ENCODE assay signal across 7 cellular contexts in the genomic region with DNA sequence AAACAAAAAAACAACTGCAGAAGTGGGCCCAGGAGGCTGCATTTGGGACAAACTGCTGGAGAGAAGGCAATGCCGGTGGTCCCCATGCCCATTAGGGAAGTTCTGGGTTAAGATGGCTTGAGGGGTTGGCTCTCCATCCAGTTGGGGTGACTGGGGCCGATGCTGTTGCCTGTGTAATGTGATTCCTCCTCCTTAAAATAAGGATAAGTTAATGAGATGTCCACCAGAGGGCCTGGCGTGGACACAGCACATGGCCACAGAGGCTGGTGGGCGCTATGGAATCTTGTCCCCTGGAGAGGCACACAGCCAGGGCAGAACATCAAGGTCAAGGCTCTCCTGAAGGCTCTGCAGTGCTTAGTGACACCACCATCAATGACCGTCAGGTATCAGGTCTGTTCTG. TPM values are rescaled to one million over a fixed set of nuclear protein-coding genes. Genes with fewer than 3 reads are reported as not detected.
DNase-seq lines count a peak whose midpoint lies in the region; ATAC-seq and TF ChIP-seq lines count a peak whose summit lies in the region.

No MANE protein-coding gene starts in this region.

- H3K4me3 Mint-ChIP-seq in HFFc6 (no peak overlapping the region), naive B cell (peak overlapping the region in 6 of 8 donors; percentile 27 to 79 (median 62))

- H3K36me3 ChIP-seq in adrenal gland (replicated peaks in 1 of 2): no peaks in the 10 kb centered on the region

- H3K27ac ChIP-seq in adrenal gland: no peak overlapping the region

- no peak for ATAC-seq in naive B cell (ENCODE audit: low read depth in 2 of 2)
- no peak for ATAC-seq in GM18909 (IDR thresholded peaks at IDR 0.05; ENCODE audit: poor library complexity, unreplicated experiment)

- H3K27ac Mint-ChIP-seq in HFFc6 (no peak overlapping the region), naive B cell (no peak overlapping the region)

- H3K36me3 Mint-ChIP-seq in HFFc6 (ENCODE audit: low read depth) (no peaks in the 10 kb centered on the region), naive B cell (no peaks in the 10 kb centered on the region)

- H3K27me3 Mint-ChIP-seq in HFFc6 (ENCODE audit: insufficient read depth) (peaks cover 65% of the 10 kb centered on the region), naive B cell (peaks cover 20 to 44% (median 29%) of the 10 kb centered on the region in 3 donors)

- H3K9me3 Mint-ChIP-seq in HFFc6 (no peaks in the 10 kb centered on the region), naive B cell (peaks cover 0 to 3% (median 0%) of the 10 kb centered on the region in 7 donors)

- no peaks in the 10 kb centered on the region for H3K4me1 Mint-ChIP-seq in HFFc6 (ENCODE audit: low read depth)
- H3K4me1 Mint-ChIP-seq in naive B cell: peaks cover 0 to 6% (median 0%) of the 10 kb centered on the region in 3 donors

- TF ChIP-seq CTCF in HFFc6 (IDR thresholded peaks at IDR 0.05) (peak; percentile 68), adrenal gland (IDR thresholded peaks at IDR 0.05) (peak; percentile 20 to 50 (median 39))

- TF ChIP-seq POLR2A in adrenal gland (IDR thresholded peaks at IDR 0.05): no peak

- WGBS in adrenal gland, 4 donors: 23 to 38% (median 32%) methylated on average over 4 to 5 of the region's 5 CpGs

- no peaks in the 10 kb centered on the region for H3K9me3 ChIP-seq in adrenal gland (replicated peaks in 1 of 3)

- H3K4me1 ChIP-seq in adrenal gland (replicated peaks in 1 of 2): peaks cover 16 to 27% of the 10 kb centered on the region in 2 donors

- H3K4me3 ChIP-seq in adrenal gland: no peak overlapping the region

- H3K27me3 ChIP-seq in adrenal gland: no peaks in the 10 kb centered on the region

- DNase-seq in COLO668 (lab: John Stamatoyannopoulos, UW; ENCODE audit: unreplicated experiment) (peak; percentile 29), HFFc6 (no peak), adrenal gland (peak in 2 of 7 donors; percentile 44 to 46), naive B cell (no peak), GF-D8 (lab: John Stamatoyannopoulos, UW) (no peak)
- DNase-seq in activated CD8-positive, alpha-beta memory T cell treated with anti-CD3 and anti-CD28 coated beads, Interleukin-2, amount 50 U/mL, for 48 hours: no peak

- intact Hi-C loops in adrenal gland (cut with DNase I): no loop called here

RNA-seq across cellular contexts. Expression of a gene that starts 1.0 kb away (rescaled TPM):
- not detected for total RNA-seq in HFFc6 (2021; fragmentation: NEBNext Ultra II Directional; extraction: Animal tissue kit (Norgen Biotek cat#: 25700))
- total RNA-seq in adrenal gland: 100 to 1,000 TPM in 2 of 8 donors, 10 to 100 TPM in 6; 47.8 to 144 (median 82.9) TPM
- polyA plus RNA-seq in adrenal gland (10 to 100 TPM; 34.3 to 73.2 (median 45.4) TPM), naive B cell (ENCODE audit: low read depth in 6 of 6) (1 to 10 TPM in 3 of 6 donors, under 1 TPM in 1, not detected in 2; 0.70 to 2.4 (median 1.7) TPM)

Comparison
In these comparisons a context has a peak if more than half of its experiments do, and no peak if none do; other contexts are left out.
1. RNA of a gene that starts 1.0 kb away (total RNA-seq): 47.8 to 144 TPM in adrenal gland; not detected in HFFc6; every median in the first group is over 10 times any median in the second.